In the genomic region with DNA sequence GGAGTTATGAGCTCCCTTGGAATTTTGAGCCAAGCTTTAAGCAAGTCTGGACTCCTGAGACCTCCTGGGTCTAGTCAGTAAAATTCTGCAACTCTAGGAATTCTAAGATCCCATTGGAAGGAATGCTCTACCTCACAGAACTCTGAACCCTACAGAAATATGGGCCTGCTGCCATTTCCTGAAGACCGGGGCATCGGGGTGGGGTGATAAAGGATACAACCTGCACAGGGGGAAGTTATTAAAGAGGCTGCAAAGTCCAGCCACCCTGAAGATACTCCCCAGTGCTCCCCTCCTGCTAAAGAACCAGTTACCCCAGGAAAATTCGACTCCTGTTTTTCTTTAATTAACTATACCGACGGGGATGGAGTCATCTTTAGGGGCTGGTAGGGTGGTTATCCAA, we compare ENCODE assay signal across 1 cellular context.
TF ChIP-seq lines count a peak whose summit lies in the region.

No MANE protein-coding gene starts in this region.

TF ChIP-seq in SK-N-SH, 30 proteins besides CTCF, POLR2A, EP300 and RAD21 (continued from another document):
- TF ChIP-seq, protein P1, sequence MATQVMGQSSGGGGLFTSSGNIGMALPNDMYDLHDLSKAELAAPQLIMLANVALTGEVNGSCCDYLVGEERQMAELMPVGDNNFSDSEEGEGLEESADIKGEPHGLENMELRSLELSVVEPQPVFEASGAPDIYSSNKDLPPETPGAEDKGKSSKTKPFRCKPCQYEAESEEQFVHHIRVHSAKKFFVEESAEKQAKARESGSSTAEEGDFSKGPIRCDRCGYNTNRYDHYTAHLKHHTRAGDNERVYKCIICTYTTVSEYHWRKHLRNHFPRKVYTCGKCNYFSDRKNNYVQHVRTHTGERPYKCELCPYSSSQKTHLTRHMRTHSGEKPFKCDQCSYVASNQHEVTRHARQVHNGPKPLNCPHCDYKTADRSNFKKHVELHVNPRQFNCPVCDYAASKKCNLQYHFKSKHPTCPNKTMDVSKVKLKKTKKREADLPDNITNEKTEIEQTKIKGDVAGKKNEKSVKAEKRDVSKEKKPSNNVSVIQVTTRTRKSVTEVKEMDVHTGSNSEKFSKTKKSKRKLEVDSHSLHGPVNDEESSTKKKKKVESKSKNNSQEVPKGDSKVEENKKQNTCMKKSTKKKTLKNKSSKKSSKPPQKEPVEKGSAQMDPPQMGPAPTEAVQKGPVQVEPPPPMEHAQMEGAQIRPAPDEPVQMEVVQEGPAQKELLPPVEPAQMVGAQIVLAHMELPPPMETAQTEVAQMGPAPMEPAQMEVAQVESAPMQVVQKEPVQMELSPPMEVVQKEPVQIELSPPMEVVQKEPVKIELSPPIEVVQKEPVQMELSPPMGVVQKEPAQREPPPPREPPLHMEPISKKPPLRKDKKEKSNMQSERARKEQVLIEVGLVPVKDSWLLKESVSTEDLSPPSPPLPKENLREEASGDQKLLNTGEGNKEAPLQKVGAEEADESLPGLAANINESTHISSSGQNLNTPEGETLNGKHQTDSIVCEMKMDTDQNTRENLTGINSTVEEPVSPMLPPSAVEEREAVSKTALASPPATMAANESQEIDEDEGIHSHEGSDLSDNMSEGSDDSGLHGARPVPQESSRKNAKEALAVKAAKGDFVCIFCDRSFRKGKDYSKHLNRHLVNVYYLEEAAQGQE (IDR thresholded peaks at IDR 0.05; ENCODE audit: low read depth, low read length): no peak
- TF ChIP-seq TEAD4 (IDR thresholded peaks at IDR 0.05; ENCODE audit: borderline replicate concordance, insufficient read depth): no peak
- no peak for TF ChIP-seq IRF3 (IDR thresholded peaks at IDR 0.05; ENCODE audit: low read depth, low read length)
- TF ChIP-seq, protein P2, sequence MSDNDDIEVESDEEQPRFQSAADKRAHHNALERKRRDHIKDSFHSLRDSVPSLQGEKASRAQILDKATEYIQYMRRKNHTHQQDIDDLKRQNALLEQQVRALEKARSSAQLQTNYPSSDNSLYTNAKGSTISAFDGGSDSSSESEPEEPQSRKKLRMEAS (IDR thresholded peaks at IDR 0.05; ENCODE audit: low read depth): no peak
- no peak for TF ChIP-seq YY1 (IDR thresholded peaks at IDR 0.05; ENCODE audit: low read depth)
- no peak for TF ChIP-seq GATA2 (CRISPR knock-in tag; IDR thresholded peaks at IDR 0.05)
- TF ChIP-seq FOXM1 (IDR thresholded peaks at IDR 0.05; ENCODE audit: low read depth): no peak
- TF ChIP-seq, protein P3, sequence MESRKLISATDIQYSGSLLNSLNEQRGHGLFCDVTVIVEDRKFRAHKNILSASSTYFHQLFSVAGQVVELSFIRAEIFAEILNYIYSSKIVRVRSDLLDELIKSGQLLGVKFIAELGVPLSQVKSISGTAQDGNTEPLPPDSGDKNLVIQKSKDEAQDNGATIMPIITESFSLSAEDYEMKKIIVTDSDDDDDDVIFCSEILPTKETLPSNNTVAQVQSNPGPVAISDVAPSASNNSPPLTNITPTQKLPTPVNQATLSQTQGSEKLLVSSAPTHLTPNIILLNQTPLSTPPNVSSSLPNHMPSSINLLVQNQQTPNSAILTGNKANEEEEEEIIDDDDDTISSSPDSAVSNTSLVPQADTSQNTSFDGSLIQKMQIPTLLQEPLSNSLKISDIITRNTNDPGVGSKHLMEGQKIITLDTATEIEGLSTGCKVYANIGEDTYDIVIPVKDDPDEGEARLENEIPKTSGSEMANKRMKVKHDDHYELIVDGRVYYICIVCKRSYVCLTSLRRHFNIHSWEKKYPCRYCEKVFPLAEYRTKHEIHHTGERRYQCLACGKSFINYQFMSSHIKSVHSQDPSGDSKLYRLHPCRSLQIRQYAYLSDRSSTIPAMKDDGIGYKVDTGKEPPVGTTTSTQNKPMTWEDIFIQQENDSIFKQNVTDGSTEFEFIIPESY (IDR thresholded peaks at IDR 0.05; ENCODE audit: borderline replicate concordance, low read depth): no peak
- TF ChIP-seq MEF2A (IDR thresholded peaks at IDR 0.05; ENCODE audit: borderline replicate concordance, low read depth): no peak
- no peak for TF ChIP-seq EZH2phosphoT487 (IDR thresholded peaks at IDR 0.05; ENCODE audit: borderline replicate concordance, low read depth)
